Comparison of ENCODE assay signal across 1 cellular context in the genomic region with DNA sequence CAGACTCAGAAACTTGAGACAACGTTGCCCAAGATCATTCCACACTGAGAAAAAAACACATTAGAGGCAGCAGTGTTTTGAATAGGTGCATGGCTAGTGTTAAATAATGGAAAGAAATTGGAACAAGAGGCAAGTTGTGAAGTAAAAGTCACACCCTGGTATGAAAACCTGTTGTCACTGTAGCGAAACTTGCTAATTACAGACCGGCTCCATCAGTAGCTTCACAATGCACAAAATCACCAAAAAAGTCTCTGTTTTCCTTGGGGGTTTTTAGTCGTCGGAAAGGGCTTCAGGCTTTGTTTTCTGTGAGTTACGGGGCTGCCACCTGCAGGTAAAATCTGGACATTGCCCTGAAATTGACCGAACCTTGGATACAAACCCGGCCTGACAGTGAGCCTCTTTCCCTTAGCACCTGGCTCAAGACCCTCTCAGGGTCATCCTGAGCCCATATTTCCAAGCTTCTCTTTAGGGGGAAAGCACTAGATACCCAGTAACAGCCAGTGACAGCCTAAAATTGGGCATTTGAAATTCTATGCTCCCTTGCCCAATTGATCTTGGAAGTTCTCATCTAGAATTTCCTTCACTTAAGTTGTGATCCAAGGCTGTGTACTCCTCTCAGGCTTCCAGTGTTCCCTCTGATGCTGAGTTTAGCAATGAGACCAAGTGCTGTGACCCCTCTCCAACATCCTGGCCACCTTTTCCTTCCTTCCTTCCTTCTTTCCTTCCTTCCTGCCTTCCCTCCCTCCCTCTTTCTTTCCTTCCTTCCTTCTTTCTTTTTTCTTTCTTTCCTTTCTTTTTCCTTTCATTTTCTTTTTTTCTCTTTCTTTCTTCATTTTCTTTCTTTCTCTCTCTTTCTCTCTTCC.
TF ChIP-seq lines count a peak whose summit lies in the region.

No MANE protein-coding gene starts in this region.

TF ChIP-seq in endothelial cell of umbilical vein, 7 proteins besides CTCF, POLR2A, EP300 and RAD21 (continued from another document):
- TF ChIP-seq, protein P1, sequence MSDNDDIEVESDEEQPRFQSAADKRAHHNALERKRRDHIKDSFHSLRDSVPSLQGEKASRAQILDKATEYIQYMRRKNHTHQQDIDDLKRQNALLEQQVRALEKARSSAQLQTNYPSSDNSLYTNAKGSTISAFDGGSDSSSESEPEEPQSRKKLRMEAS (IDR thresholded peaks at IDR 0.05; ENCODE audit: insufficient read depth, insufficient read length) = no peak
TF ChIP-seq in endothelial cell of umbilical vein: peak in this region for 0.
